ENCODE assay signal across 11 cellular contexts in the genomic region with DNA sequence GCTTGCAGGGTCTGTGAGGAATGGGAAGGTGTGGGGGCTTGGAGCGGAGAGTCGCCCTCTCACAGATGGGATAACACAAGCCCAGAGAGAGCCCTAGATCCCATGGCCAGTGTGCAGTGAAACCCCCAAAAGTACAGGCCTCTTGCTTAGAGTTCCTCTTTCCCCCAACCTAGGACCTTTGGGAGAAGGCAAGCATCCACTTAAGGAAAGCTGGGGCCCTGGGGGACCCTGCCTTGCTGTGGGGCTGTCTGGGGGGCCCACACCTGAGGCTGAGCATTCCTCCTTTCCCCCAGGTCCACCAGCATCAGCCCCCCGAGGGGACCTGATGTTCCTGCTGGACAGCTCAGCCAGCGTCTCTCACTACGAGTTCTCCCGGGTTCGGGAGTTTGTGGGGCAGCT. TPM values are rescaled to one million over a fixed set of nuclear protein-coding genes. Genes with fewer than 3 reads are reported as not detected.
DNase-seq lines count a peak whose midpoint lies in the region; ATAC-seq and TF ChIP-seq lines count a peak whose summit lies in the region.
"Had no signal": no experiment of that assay in that cellular context is flagged by ENCODE, and none has a peak within 500 bp of the region (broad histone marks: within the 10 kb centered on the region; RNA-seq: fewer than 3 reads in every experiment).

No MANE protein-coding gene starts in this region.

- no peak overlapping the region for H3K27ac Mint-ChIP-seq in neural progenitor cell

- peaks cover 45% of the 10 kb centered on the region for H3F3A ChIP-seq in neural progenitor cell (ENCODE audit: low read depth)

- TF ChIP-seq CTCF in LNCaP clone FGC (IDR thresholded peaks at IDR 0.05; ENCODE audit: control insufficient read depth, extremely low read depth, insufficient read depth) (no peak), neural progenitor cell (IDR thresholded peaks at IDR 0.05) (no peak)

- no peaks in the 10 kb centered on the region for H3K36me3 Mint-ChIP-seq in neural progenitor cell

- 64 to 74% methylated on average over 7 of the region's 7 CpGs for WGBS in esophagus, 2 donors

- H3K36me3 ChIP-seq in BLaER1, result peaks cover 12% of the 10 kb centered on the region; the same call in 1 of the 2 replicates
- H3K36me3 ChIP-seq in esophagus (ENCODE audit: control insufficient read depth in 2 of 2, insufficient read depth in 2 of 2, low read length in 1 of 2), result peaks cover 0 to 2% of the 10 kb centered on the region in 2 donors
- H3K36me3 ChIP-seq in neural progenitor cell, result no peaks in the 10 kb centered on the region
- H3K36me3 ChIP-seq in SJCRH30, result no peaks in the 10 kb centered on the region

- H4K20me1 ChIP-seq in BLaER1 (peaks cover 53% of the 10 kb centered on the region), neural progenitor cell (ENCODE audit: low read depth) (peaks cover 7% of the 10 kb centered on the region)

- H3K79me2 ChIP-seq in neural progenitor cell (ENCODE audit: low read depth), result no peaks in the 10 kb centered on the region

- H3K4me3 ChIP-seq in BLaER1 (peak overlapping the region; percentile 75), LNCaP clone FGC (ENCODE audit: low read depth, low read length) (peak overlapping the region; percentile 95), esophagus (ENCODE audit: low read depth in 1 of 2, low read length in 2 of 2) (peak overlapping the region; percentile 50 to 62), neural progenitor cell (no peak overlapping the region), SJCRH30 (no peak overlapping the region)

- H3K9me3 ChIP-seq in BLaER1 (no peaks in the 10 kb centered on the region), esophagus (ENCODE audit: control insufficient read depth in 2 of 2, insufficient read depth in 1 of 2, low read depth in 1 of 2, low read length in 1 of 2) (no peaks in the 10 kb centered on the region), neural progenitor cell (ENCODE audit: low read depth) (no peaks in the 10 kb centered on the region), SJCRH30 (replicated peaks) (no peaks in the 10 kb centered on the region)

- peaks cover 10% of the 10 kb centered on the region for H3K27me3 Mint-ChIP-seq in neural progenitor cell (ENCODE audit: insufficient read depth, low read depth)

- H3K4me2 ChIP-seq in BLaER1 (peak overlapping the region; percentile 100), neural progenitor cell (peak overlapping the region; percentile 89)

- H3K4me1 Mint-ChIP-seq in neural progenitor cell, result peaks cover 27% of the 10 kb centered on the region

- H3K9me3 Mint-ChIP-seq in neural progenitor cell, result no peaks in the 10 kb centered on the region

- H3K27ac ChIP-seq in BLaER1 (peak overlapping the region; percentile 94; the same call in 1 of the 2 replicates), esophagus (ENCODE audit: low read depth in 2 of 2, low read length in 1 of 2) (no peak overlapping the region), neural progenitor cell (no peak overlapping the region), SJCRH30 (no peak overlapping the region)
- H3K27ac ChIP-seq: RWPE1 had no signal

- DNase-seq in LNCaP clone FGC (ENCODE audit: low read depth) (no peak), neural progenitor cell (ENCODE audit: low spot score) (no peak), SJCRH30 (no peak)
- no peak for DNase-seq in stimulated activated CD4-positive, alpha-beta T cell treated with anti-CD3 and anti-CD28 coated beads, Interleukin-1b, Interleukin-23, amount 100 ng/mL, for 48 hours
- DNase-seq: DMS 273 treated with DMSO at 0.1 percent for 48 hours, NCI-H1105 had no signal

- H3K4me3 Mint-ChIP-seq in neural progenitor cell, result peak overlapping the region; percentile 85

- peak overlapping the region; percentile 82 for H3K9ac ChIP-seq in BLaER1
- no peak overlapping the region for H3K9ac ChIP-seq in neural progenitor cell

- H2AFZ ChIP-seq in neural progenitor cell (replicated peaks), result no peak overlapping the region

- H3K4me1 ChIP-seq in BLaER1, result peaks cover 96% of the 10 kb centered on the region
- H3K4me1 ChIP-seq in esophagus (ENCODE audit: control insufficient read depth in 2 of 2, insufficient read depth in 2 of 2, low read length in 1 of 2), result peaks cover 16 to 49% of the 10 kb centered on the region in 2 donors
- peaks cover 37% of the 10 kb centered on the region for H3K4me1 ChIP-seq in neural progenitor cell
- H3K4me1 ChIP-seq in SJCRH30, result peaks cover 42% of the 10 kb centered on the region

- no peaks in the 10 kb centered on the region for H3K27me3 ChIP-seq in BLaER1
- no peaks in the 10 kb centered on the region for H3K27me3 ChIP-seq in esophagus (ENCODE audit: control insufficient read depth in 1 of 2, insufficient read depth in 2 of 2, low read length in 2 of 2)
- H3K27me3 ChIP-seq in neural progenitor cell, result peaks cover 35% of the 10 kb centered on the region
- H3K27me3 ChIP-seq in SJCRH30, result no peaks in the 10 kb centered on the region

- no peak for ATAC-seq in GM18861 (IDR thresholded peaks at IDR 0.05; ENCODE audit: unreplicated experiment)
- ATAC-seq in GM21381 (IDR thresholded peaks at IDR 0.05; ENCODE audit: unreplicated experiment), result no peak

RNA-seq across cellular contexts. Expression of a gene that starts 1.1 kb away (rescaled TPM):
- polyA plus RNA-seq in esophagus, result 10 to 100 TPM; 21.0 to 21.4 TPM
- 2.4 and 7.0 TPM in 2 replicates for total RNA-seq in neural progenitor cell (ENCODE audit: low replicate concordance)
- total RNA-seq in SJCRH30 (2014; rRNA removed; shearing (Covaris generic)), result 0.58 and 3.3 TPM in 2 replicates

RNA-seq across cellular contexts. Expression of a gene that starts 12.9 kb away (rescaled TPM):
- polyA plus RNA-seq in esophagus, result 1 to 10 TPM; 1.8 to 2.1 TPM
- not detected in 2 replicates for total RNA-seq in neural progenitor cell (ENCODE audit: low replicate concordance)
- total RNA-seq in SJCRH30 (2014; rRNA removed; shearing (Covaris generic)), result 0.20 TPM in 1 of 2 replicates, not detected in the other

RNA-seq across cellular contexts. Expression of a gene that starts 15.6 kb away (rescaled TPM):
- 10 to 100 TPM; 10.6 to 12.4 TPM for polyA plus RNA-seq in esophagus
- total RNA-seq in neural progenitor cell (ENCODE audit: low replicate concordance), result 0.15 and 1.7 TPM in 2 replicates
- 6.1 and 6.2 TPM in 2 replicates for total RNA-seq in SJCRH30 (2014; rRNA removed; shearing (Covaris generic))

RNA-seq across cellular contexts. Expression of a gene that starts 29.5 kb away (rescaled TPM):
- polyA plus RNA-seq in esophagus, result 100 to 1,000 TPM in 1 of 2 donors, 10 to 100 TPM in 1; 59.1 to 148 TPM
- 89.0 and 96.1 TPM in 2 replicates for total RNA-seq in neural progenitor cell (ENCODE audit: low replicate concordance)
- 229 and 236 TPM in 2 replicates for total RNA-seq in SJCRH30 (2014; rRNA removed; shearing (Covaris generic))

RNA-seq across cellular contexts. Expression of a gene that starts 34.9 kb away (rescaled TPM):
- polyA plus RNA-seq in esophagus, result 10 to 100 TPM; 20.7 to 43.3 TPM
- 9.3 and 21.1 TPM in 2 replicates for total RNA-seq in neural progenitor cell (ENCODE audit: low replicate concordance)
- 53.1 and 55.5 TPM in 2 replicates for total RNA-seq in SJCRH30 (2014; rRNA removed; shearing (Covaris generic))

Comparison
In these comparisons a context has a peak if more than half of its experiments do, and no peak if none do; other contexts are left out.
1. H3K4me3 ChIP-seq: peak in BLaER1 (single experiment), LNCaP clone FGC (single experiment) and esophagus (2 of 2); none in neural progenitor cell (single experiment) and SJCRH30 (single experiment).